In genomic region chr5:14405267-14405666, GRCh38 we compare ENCODE assay signal across 12 cellular contexts.
DNase-seq lines count a peak whose midpoint lies in the region; ATAC-seq and TF ChIP-seq lines count a peak whose summit lies in the region.
"Had no signal": no experiment of that assay in that cellular context is flagged by ENCODE, and none has a peak within 500 bp of the region (broad histone marks: within the 10 kb centered on the region; RNA-seq: fewer than 3 reads in every experiment).

No MANE protein-coding gene starts in this region.

- DNase-seq in 8988T = peak; percentile 69
- no peak for DNase-seq in foreskin keratinocyte
- DNase-seq in activated CD8-positive, alpha-beta memory T cell treated with anti-CD3 and anti-CD28 coated beads, Interleukin-2, amount 50 U/mL, for 48 hours = no peak
- DNase-seq in natural killer cell treated with Interleukin-12 subunit alpha and Interleukin-12 subunit beta and Interleukin-15 and Interleukin-18, amount 100 ng/mL, for 72 hours (ENCODE audit: low spot score) = no peak
- no peak for DNase-seq in neuronal stem cell (ENCODE audit: low spot score)
- DNase-seq: CD8-positive, alpha-beta T cell; NCI-H2227 treated with DMSO at 0.1 percent for 48 hours had no signal

- H2BK15ac ChIP-seq in neuronal stem cell (ENCODE audit: low read length) = no peak overlapping the region

- H3K9me3 Mint-ChIP-seq in natural killer cell treated with Interleukin-12 subunit alpha and Interleukin-12 subunit beta and Interleukin-15 and Interleukin-18, amount 100 ng/mL, for 72 hours = peaks cover 8% of the 10 kb centered on the region
- H3K9me3 Mint-ChIP-seq: CD8-positive, alpha-beta T cell; IgD-negative memory B cell had no signal

- no peaks in the 10 kb centered on the region for H3K36me3 ChIP-seq in SU-DHL-6 (ENCODE audit: low read length)
- H3K36me3 ChIP-seq in neuronal stem cell (replicated peaks in 1 of 2; ENCODE audit: control insufficient read depth in 2 of 2, insufficient read depth in 2 of 2, low read length in 2 of 2) = peaks cover 26 to 84% of the 10 kb centered on the region in 2 donors

- peaks cover 4% of the 10 kb centered on the region for H3K79me1 ChIP-seq in neuronal stem cell (ENCODE audit: low read depth, low read length)

- H3K27me3 Mint-ChIP-seq in natural killer cell treated with Interleukin-12 subunit alpha and Interleukin-12 subunit beta and Interleukin-15 and Interleukin-18, amount 100 ng/mL, for 72 hours = no peaks in the 10 kb centered on the region
- H3K27me3 Mint-ChIP-seq: IgD-negative memory B cell had no signal

- H3K27ac ChIP-seq in SU-DHL-6 (ENCODE audit: low read depth, low read length) = no peak overlapping the region
- no peak overlapping the region for H3K27ac ChIP-seq in foreskin keratinocyte
- no peak overlapping the region for H3K27ac ChIP-seq in neuronal stem cell (replicated peaks; ENCODE audit: low read length)

- no peak overlapping the region for H2BK5ac ChIP-seq in neuronal stem cell (ENCODE audit: low read length)

- no peak overlapping the region for H4K8ac ChIP-seq in neuronal stem cell (ENCODE audit: low read depth, low read length)

- H3K27me3 ChIP-seq in SU-DHL-6 (ENCODE audit: low read length) = no peaks in the 10 kb centered on the region
- no peaks in the 10 kb centered on the region for H3K27me3 ChIP-seq in foreskin keratinocyte
- peaks cover 0 to 1% (median 0%) of the 10 kb centered on the region in 3 experiments for H3K27me3 ChIP-seq in neuronal stem cell (ENCODE audit: control insufficient read depth in 3 of 3, insufficient read depth in 3 of 3, low read depth in 1 of 3, low read length in 3 of 3)

- no peak overlapping the region for H3K14ac ChIP-seq in neuronal stem cell (ENCODE audit: low read length)

- H3F3A ChIP-seq in SU-DHL-6 (ENCODE audit: insufficient read depth) = no peaks in the 10 kb centered on the region

- no peaks in the 10 kb centered on the region for H3K9me2 ChIP-seq in SU-DHL-6 (replicated peaks; ENCODE audit: insufficient read depth, low read length)

- H3K36me3 Mint-ChIP-seq in natural killer cell treated with Interleukin-12 subunit alpha and Interleukin-12 subunit beta and Interleukin-15 and Interleukin-18, amount 100 ng/mL, for 72 hours = peaks cover 14% of the 10 kb centered on the region
- H3K36me3 Mint-ChIP-seq: CD8-positive, alpha-beta T cell had no signal

- H3K4me3 Mint-ChIP-seq in natural killer cell treated with Interleukin-12 subunit alpha and Interleukin-12 subunit beta and Interleukin-15 and Interleukin-18, amount 100 ng/mL, for 72 hours = no peak overlapping the region
- H3K4me3 Mint-ChIP-seq: activated T-helper 1 cell treated with anti-CD3 and anti-CD28 coated beads, Interleukin-12 subunit alpha, Interleukin-12 subunit beta, Interleukin-2, Interleukin-4 antibody, amounts not matched to agents 30 ng/mL and 10 ng/mL and 1 ng/mL, durations not matched to agents 14 hours and 24 hours and 36 hours; CD8-positive, alpha-beta T cell; IgD-negative memory B cell had no signal

- no peak overlapping the region for H2AK5ac ChIP-seq in neuronal stem cell (ENCODE audit: low read depth, low read length)

- H2BK120ac ChIP-seq in neuronal stem cell (ENCODE audit: low read depth, low read length) = no peak overlapping the region

- H3K4me3 ChIP-seq in SU-DHL-6 (ENCODE audit: insufficient read depth, low read length, poor library complexity, severe bottlenecking) = no peak overlapping the region
- H3K4me3 ChIP-seq in neuronal stem cell (ENCODE audit: low read length in 2 of 2) = no peak overlapping the region

- H3K4ac ChIP-seq in neuronal stem cell (ENCODE audit: low read length) = no peak overlapping the region

- TF ChIP-seq CTCF in GM12874 (IDR thresholded peaks at IDR 0.05; ENCODE audit: insufficient read depth, low read depth, low read length) (peak; percentile 26; the same call in 1 of the 2 replicates), SU-DHL-6 (IDR thresholded peaks at IDR 0.05; ENCODE audit: insufficient read depth, low read length, poor library complexity, severe bottlenecking) (peak; percentile 9), foreskin keratinocyte (conservative IDR thresholded peaks at IDR 0.05) (peak; percentile 28)

- H3K79me2 ChIP-seq in SU-DHL-6 (ENCODE audit: insufficient read depth, low read length) = no peaks in the 10 kb centered on the region

- H3K4me1 ChIP-seq in foreskin keratinocyte = peaks cover under 1% of the 10 kb centered on the region
- peaks cover 0 to 4% of the 10 kb centered on the region in 2 donors for H3K4me1 ChIP-seq in neuronal stem cell (ENCODE audit: control insufficient read depth in 2 of 2, insufficient read depth in 1 of 2, low read depth in 1 of 2, low read length in 2 of 2)

- no peaks in the 10 kb centered on the region for H3K9me3 ChIP-seq in SU-DHL-6 (ENCODE audit: insufficient read depth, low read length)
- no peaks in the 10 kb centered on the region for H3K9me3 ChIP-seq in neuronal stem cell (replicated peaks in 1 of 2; ENCODE audit: control insufficient read depth in 2 of 2, insufficient read depth in 1 of 2, low read depth in 1 of 2, low read length in 2 of 2)

- H2BK12ac ChIP-seq in neuronal stem cell (ENCODE audit: low read length) = no peak overlapping the region

- H3K4me2 ChIP-seq in SU-DHL-6 (ENCODE audit: low read depth, low read length, poor library complexity, severe bottlenecking) = no peak overlapping the region
- H3K4me2 ChIP-seq in neuronal stem cell (ENCODE audit: insufficient read depth, low read length, poor library complexity, severe bottlenecking) = no peak overlapping the region

- H2AFZ ChIP-seq in SU-DHL-6 (ENCODE audit: low read depth, low read length, severe bottlenecking) = no peak overlapping the region
- H2AFZ ChIP-seq in neuronal stem cell (ENCODE audit: low read length) = no peak overlapping the region

- H3K4me1 Mint-ChIP-seq in natural killer cell treated with Interleukin-12 subunit alpha and Interleukin-12 subunit beta and Interleukin-15 and Interleukin-18, amount 100 ng/mL, for 72 hours (ENCODE audit: low read depth in 2 of 2) = peaks cover 10 to 11% of the 10 kb centered on the region in 2 donors

- no CpG with 5 or more reads among the region's 10 CpGs for WGBS in neuronal stem cell (ENCODE audit: extremely low coverage in 2 of 2, insufficient read length in 2 of 2, insufficient replicate concordance in 1 of 2), 2 donors

- H3K27ac Mint-ChIP-seq in natural killer cell treated with Interleukin-12 subunit alpha and Interleukin-12 subunit beta and Interleukin-15 and Interleukin-18, amount 100 ng/mL, for 72 hours = no peak overlapping the region
- H3K27ac Mint-ChIP-seq: activated T-helper 1 cell treated with anti-CD3 and anti-CD28 coated beads, Interleukin-12 subunit alpha, Interleukin-12 subunit beta, Interleukin-2, Interleukin-4 antibody, amounts not matched to agents 30 ng/mL and 10 ng/mL and 1 ng/mL, durations not matched to agents 14 hours and 24 hours and 36 hours; CD8-positive, alpha-beta T cell had no signal

- ATAC-seq in foreskin keratinocyte (no peak), HG03097 (IDR thresholded peaks at IDR 0.05; ENCODE audit: low FRiP score, unreplicated experiment) (no peak)
- ATAC-seq in natural killer cell treated with Interleukin-12 subunit alpha and Interleukin-12 subunit beta and Interleukin-15 and Interleukin-18, amount 100 ng/mL, for 72 hours = no peak
- ATAC-seq: CD8-positive, alpha-beta T cell had no signal

- H3K9ac ChIP-seq in SU-DHL-6 (ENCODE audit: low read length) (no peak overlapping the region), neuronal stem cell (ENCODE audit: low read depth, low read length, poor library complexity) (no peak overlapping the region)

- H3K18ac ChIP-seq in neuronal stem cell (ENCODE audit: low read length) = no peak overlapping the region

- no peak overlapping the region for H4K91ac ChIP-seq in neuronal stem cell (ENCODE audit: low read depth, low read length, poor library complexity)

- no peak overlapping the region for H3K23ac ChIP-seq in neuronal stem cell (ENCODE audit: low read depth, low read length, poor library complexity)

- H4K20me1 ChIP-seq in SU-DHL-6 (ENCODE audit: low read depth, low read length) = no peaks in the 10 kb centered on the region
